ENCODE assay signal across 8 cellular contexts in the genomic region with DNA sequence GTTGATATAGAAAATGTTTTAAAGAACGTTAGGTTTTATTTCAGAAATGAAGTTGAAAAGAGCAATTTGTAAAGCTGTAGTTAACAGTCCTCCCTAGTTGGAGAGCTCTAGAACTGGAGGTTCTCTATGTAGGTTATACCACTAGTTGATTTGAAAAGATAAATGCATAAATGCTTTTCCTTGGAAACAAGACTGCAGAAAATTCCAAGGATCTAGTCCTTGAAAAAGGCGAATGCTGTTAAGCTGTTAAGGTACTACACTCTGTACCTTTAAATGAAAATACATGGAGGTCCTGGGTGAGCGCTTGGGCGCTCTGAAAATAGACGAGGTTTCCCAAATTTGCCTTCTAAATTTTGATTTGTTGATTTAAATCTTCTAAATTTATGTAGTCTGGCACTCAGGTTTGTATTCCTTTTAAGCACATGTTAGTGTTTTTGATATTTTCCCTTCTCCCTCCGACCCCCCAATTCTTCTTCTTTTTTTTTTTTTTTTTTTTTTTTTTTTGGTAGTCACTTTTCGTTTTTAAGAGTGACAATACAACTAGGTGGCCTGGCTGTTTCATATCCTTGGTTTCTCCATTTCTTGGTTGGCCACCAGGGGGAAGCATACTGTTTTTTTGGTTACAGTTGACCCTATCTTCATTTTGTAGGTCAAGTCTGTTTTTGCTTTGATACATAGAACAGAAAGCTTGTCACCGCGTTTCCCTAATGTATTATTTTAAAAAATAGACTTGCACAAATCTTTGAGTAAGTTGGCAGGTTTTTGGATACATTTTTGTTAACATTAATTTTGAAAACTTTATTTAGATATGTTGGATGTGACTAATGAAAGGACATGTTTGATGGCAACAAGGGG. TPM values are rescaled to one million over a fixed set of nuclear protein-coding genes. Genes with fewer than 3 reads are reported as not detected.
DNase-seq lines count a peak whose midpoint lies in the region; ATAC-seq, FAIRE-seq and TF ChIP-seq lines count a peak whose summit lies in the region.

No MANE protein-coding gene starts in this region.

- H3K27ac ChIP-seq in GM23338 (ENCODE audit: low read depth), result no peak overlapping the region
- no peak overlapping the region for H3K27ac ChIP-seq in GM12878 (ENCODE audit: control insufficient read depth, insufficient read depth)
- no peak overlapping the region for H3K27ac ChIP-seq in iPS-18a (ENCODE audit: low read length)

- TF ChIP-seq POLR2A in GM12878 (IDR thresholded peaks at IDR 0.05; ENCODE audit: low read depth, low read length), result no peak

- BruUV-seq in GM12878 (replicated peaks; lab: Mats Ljungman, UMichigan), result no TSS peak

- SMC1A ChIA-PET in GM12878 (lab: Charles Lee; ENCODE audit: uncharacterized antibody, unreplicated experiment), result interaction anchor here (1.2 to 2.2 kb wide), 5 partner anchors 9 to 131 kb away, joined by 3 to 15 read pairs (median 3); no protein-coding TSS in a partner anchor

- RAD21 ChIA-PET in GM12878 (lab: Charles Lee; ENCODE audit: unreplicated experiment), result interaction anchor here (0.6 to 1.2 kb wide), 5 partner anchors 118 to 445 kb away, joined by 3 to 5 read pairs (median 4); no protein-coding TSS in a partner anchor

- H2AFZ ChIP-seq in GM23338, result no peak overlapping the region; the same call in 1 of the 2 replicates
- H2AFZ ChIP-seq in GM12878 (ENCODE audit: control insufficient read depth, low read depth, low read length), result no peak overlapping the region

- peak; percentile 70 for TF ChIP-seq CTCF in GM23338 (conservative IDR thresholded peaks at IDR 0.05; ENCODE audit: low read depth in 2 of 2)
- peak; percentile 49 to 65 (median 53) for TF ChIP-seq CTCF in GM12878 (IDR thresholded peaks at IDR 0.05 in 2 of 3, conservative IDR thresholded peaks at IDR 0.05 in 1 of 3; ENCODE audit: control insufficient read depth in 2 of 3, extremely low read depth in 1 of 3, insufficient read depth in 1 of 3, low read depth in 3 of 3, low read length in 3 of 3)

- H3F3A ChIP-seq in GM23338 (replicated peaks; ENCODE audit: low read depth), result 0 out of 2 replicates have a peak, but pooled peaks cover 3% of the 10 kb centered on the region

- H3K36me3 ChIP-seq in GM23338 (ENCODE audit: insufficient read depth), result no peaks in the 10 kb centered on the region
- H3K36me3 ChIP-seq in GM12878 (ENCODE audit: control insufficient read depth in 2 of 2, insufficient read depth in 2 of 2, low read length in 1 of 2), result no peaks in the 10 kb centered on the region
- no peaks in the 10 kb centered on the region for H3K36me3 ChIP-seq in iPS-18a (ENCODE audit: control insufficient read depth, low read depth, low read length)
- no peaks in the 10 kb centered on the region for H3K36me3 ChIP-seq in skeletal muscle satellite cell (ENCODE audit: insufficient read depth, low read length)

- POLR2A ChIA-PET in GM12878 (lab: Charles Lee), result interaction anchor here (0.7 kb wide), 1 partner anchor 20 kb away, joined by 4 read pairs; no protein-coding TSS in a partner anchor

- H3K27me3 ChIP-seq in GM23338 (ENCODE audit: insufficient read depth) (peaks cover 57% of the 10 kb centered on the region), GM12878 (replicated peaks in 1 of 2; ENCODE audit: control insufficient read depth in 2 of 2, insufficient read depth in 2 of 2, low read length in 1 of 2) (peaks cover 8 to 11% of the 10 kb centered on the region in 2 experiments; a peak in 3 of 4 replicates), iPS-18a (ENCODE audit: control insufficient read depth, insufficient read depth, low read length) (peaks cover 52% of the 10 kb centered on the region), skeletal muscle satellite cell (ENCODE audit: control insufficient read depth, insufficient read depth, low read length) (no peaks in the 10 kb centered on the region)

- no peak for FAIRE-seq in GM12878 (lab: Jason Lieb, UNC)

- peaks cover 13% of the 10 kb centered on the region for H3K9me3 Mint-ChIP-seq in GM23338

- H3K27ac Mint-ChIP-seq in GM23338, result no peak overlapping the region

- DNase-seq in COLO668 (lab: John Stamatoyannopoulos, UW; ENCODE audit: unreplicated experiment) (peak; percentile 62), GM23338 (ENCODE audit: low spot score) (peak; percentile 86), NCI-H146 treated with DMSO at 0.1 percent for 48 hours (lab: John Stamatoyannopoulos, UW; ENCODE audit: unreplicated experiment) (peak; percentile 48), T-helper 2 cell (peak in 4 of 5 experiments; percentile 7 to 66 (median 40)), GM12878 (ENCODE audit: low read depth, low spot score) (peak; percentile 25)

- peak; percentile 28; the same call in 1 of the 2 replicates for TF ChIP-seq RAD21 in GM12878 (IDR thresholded peaks at IDR 0.05; ENCODE audit: insufficient read depth, low read depth, low read length)

- H3K79me2 ChIP-seq in GM23338 (replicated peaks; ENCODE audit: insufficient read depth) (no peaks in the 10 kb centered on the region), GM12878 (ENCODE audit: control insufficient read depth, insufficient read depth, low read length) (no peaks in the 10 kb centered on the region)

- H3K9me3 ChIP-seq in GM12878 (replicated peaks; ENCODE audit: control insufficient read depth, insufficient read depth, low read length) (no peaks in the 10 kb centered on the region; the same call in 2 of the 3 replicates), iPS-18a (ENCODE audit: control insufficient read depth, low read depth, low read length) (no peaks in the 10 kb centered on the region), skeletal muscle satellite cell (replicated peaks; ENCODE audit: low read length) (no peaks in the 10 kb centered on the region)

- H3K9me2 ChIP-seq in GM23338 (ENCODE audit: insufficient read depth), result no peaks in the 10 kb centered on the region

- peaks cover 21% of the 10 kb centered on the region for H3K4me1 Mint-ChIP-seq in GM23338

- H3K27me3 Mint-ChIP-seq in GM23338 (ENCODE audit: insufficient read depth, low read depth, poor library complexity), result peaks cover 47% of the 10 kb centered on the region

- in situ Hi-C loops in GM12878 (cut with MboI), result no loop called here

- CTCF ChIA-PET in GM12878 (lab: Yijun Ruan, JAX), result interaction anchor here (0.6 to 2.8 kb wide), 13 partner anchors 9 to 144 kb away, joined by 3 to 14 read pairs (median 3); no protein-coding TSS in a partner anchor

- H3K36me3 Mint-ChIP-seq in GM23338 (ENCODE audit: low read depth), result peaks cover 3% of the 10 kb centered on the region; the same call in 1 of the 3 replicates

- peak overlapping the region; percentile 76 for H3K4me2 ChIP-seq in GM23338
- H3K4me2 ChIP-seq in GM12878 (ENCODE audit: control insufficient read depth, insufficient read depth), result peak overlapping the region; percentile 98
- H3K4me2 ChIP-seq in skeletal muscle satellite cell (ENCODE audit: low read length), result peak overlapping the region; percentile 99

- peak overlapping the region; percentile 76 for H3K4me3 Mint-ChIP-seq in GM23338

- TF ChIP-seq EP300 in GM12878 (IDR thresholded peaks at IDR 0.05; ENCODE audit: borderline replicate concordance in 1 of 2, control insufficient read depth in 1 of 2, low read depth in 2 of 2, low read length in 2 of 2), result no peak

- peak overlapping the region; percentile 69 for H3K4me3 ChIP-seq in GM23338
- H3K4me3 ChIP-seq in GM12878, result 0 out of 2 replicates have a peak overlapping the region, but pooled peaks have one; percentile 68
- peak overlapping the region; percentile 52 for H3K4me3 ChIP-seq in iPS-18a (ENCODE audit: low read length)
- peak overlapping the region; percentile 77 for H3K4me3 ChIP-seq in skeletal muscle satellite cell (ENCODE audit: low read length)

- H4K20me1 ChIP-seq in GM23338 (replicated peaks; ENCODE audit: insufficient read depth) (0 out of 2 replicates have a peak, but pooled peaks cover 3% of the 10 kb centered on the region), GM12878 (ENCODE audit: control insufficient read depth, insufficient read depth) (no peaks in the 10 kb centered on the region)

- ATAC-seq in GM23338 (peak; percentile 21; the same call in 2 of the 3 replicates), GM12878 (peak; percentile 81), GM18868 (IDR thresholded peaks at IDR 0.05; ENCODE audit: unreplicated experiment) (no peak)

- 19% methylated on average over 8 of the region's 9 CpGs for WGBS in GM12878 (ENCODE audit: insufficient coverage, insufficient replicate concordance, low lambda C conversion rate, missing lambda C conversion rate)

- H3K4me1 ChIP-seq in GM23338 (ENCODE audit: insufficient read depth), result peaks cover 18% of the 10 kb centered on the region
- peaks cover 12% of the 10 kb centered on the region for H3K4me1 ChIP-seq in GM12878 (ENCODE audit: control insufficient read depth, insufficient read depth, low read length)
- peaks cover 10% of the 10 kb centered on the region for H3K4me1 ChIP-seq in iPS-18a (ENCODE audit: control insufficient read depth, low read depth, low read length)
- peaks cover 19% of the 10 kb centered on the region for H3K4me1 ChIP-seq in skeletal muscle satellite cell (ENCODE audit: control insufficient read depth, insufficient read depth, low read length)

- H3K9ac ChIP-seq in GM12878 (ENCODE audit: control insufficient read depth, insufficient read depth, low read length) (no peak overlapping the region), iPS-18a (ENCODE audit: low read length) (peak overlapping the region; percentile 6), skeletal muscle satellite cell (ENCODE audit: low read depth, low read length) (peak overlapping the region; percentile 75)

- intact Hi-C loops in GM12878 (cut with micrococcal nuclease; ENCODE audit: unreplicated experiment), result no loop called here

RNA-seq across cellular contexts. Expression of a gene that starts 2.7 kb away (rescaled TPM):
- 1.5 and 1.9 TPM in 2 replicates for total RNA-seq in GM23338 (2014; rRNA removed; shearing (Covaris generic))
- polyA plus RNA-seq in GM23338 (2016; fragmentation: Nextera tagmentation; extraction: Ambion mirVana), result 0.15 and 0.28 TPM in 2 replicates
- total RNA-seq in GM12878 (2013; cell fraction: nucleolus; rRNA removed), result 1.6 and 1.8 TPM in 2 replicates
- total RNA-seq in GM12878 (2014; rRNA removed), result 0.17 and 0.22 TPM in 2 replicates
- 0.09 and 0.18 TPM in 2 replicates for total RNA-seq in GM12878 (2014; rRNA removed; fragmentation: Illumina TruSeq; extraction: Trizol)
- 0.18 and 0.21 TPM in 2 replicates for total RNA-seq in GM12878 (2021)
- polyA plus RNA-seq in GM12878 (2011; ENCODE audit: low read depth), result 0.09 TPM
- 0.09 and 0.12 TPM in 2 replicates for polyA plus RNA-seq in GM12878 (2011; rRNA removed)
- polyA plus RNA-seq in GM12878 (2011; cell fraction: cytosol; rRNA removed), result 0.08 and 0.09 TPM in 2 replicates
- polyA plus RNA-seq in GM12878 (2011; cell fraction: nucleus; rRNA removed), result 0.16 and 0.28 TPM in 2 replicates
- polyA plus RNA-seq in GM12878 (2012), result 0.10 and 0.24 TPM in 2 replicates
- polyA plus RNA-seq in GM12878 (2014; fragmentation: Illumina TruSeq; extraction: Trizol), result 0.10 and 0.13 TPM in 2 replicates
- polyA plus RNA-seq in GM12878 (2014; fragmentation: Nextera tagmentation; extraction: Ambion mirVana), result under 1 TPM in 1 of 2 experiments, not detected in 1; under 0.01 TPM
- polyA plus RNA-seq in GM12878 (2014; rRNA removed), result 0.05 and 0.15 TPM in 2 replicates
- under 1 TPM in 1 of 2 experiments, not detected in 1; 0.11 TPM for polyA plus RNA-seq in GM12878 (2016; fragmentation: Nextera tagmentation; extraction: Ambion mirVana)
- polyA minus RNA-seq in GM12878 (2011; rRNA and poly(A)+ RNA removed), result 0.10 and 0.22 TPM in 2 replicates
- 0.10 TPM in 1 of 2 replicates, not detected in the other for polyA minus RNA-seq in GM12878 (2011; cell fraction: cytosol; rRNA and poly(A)+ RNA removed)
- polyA minus RNA-seq in GM12878 (2011; cell fraction: nucleus; rRNA and poly(A)+ RNA removed), result 0.19 and 0.24 TPM in 2 replicates
- total RNA-seq in skeletal muscle satellite cell (2012; rRNA removed), result 10.7 and 13.2 TPM in 2 replicates

RNA-seq across cellular contexts. Expression of a gene that starts 34.2 kb away (rescaled TPM):
- total RNA-seq in GM23338 (2014; rRNA removed; shearing (Covaris generic)), result 5.9 and 7.9 TPM in 2 replicates
- polyA plus RNA-seq in GM23338 (2016; fragmentation: Nextera tagmentation; extraction: Ambion mirVana), result 0.89 and 2.2 TPM in 2 replicates
- total RNA-seq in GM12878 (2013; cell fraction: nucleolus; rRNA removed), result 0.13 and 0.91 TPM in 2 replicates
- total RNA-seq in GM12878 (2014; rRNA removed), result 0.28 and 0.33 TPM in 2 replicates
- 0.09 TPM in 1 of 2 replicates, not detected in the other for total RNA-seq in GM12878 (2014; rRNA removed; fragmentation: Illumina TruSeq; extraction: Trizol)
- total RNA-seq in GM12878 (2021), result 0.11 and 0.56 TPM in 2 replicates
- 0.22 TPM for polyA plus RNA-seq in GM12878 (2011; ENCODE audit: low read depth)
- polyA plus RNA-seq in GM12878 (2011; rRNA removed), result not detected in 2 replicates
- 0.04 and 0.13 TPM in 2 replicates for polyA plus RNA-seq in GM12878 (2011; cell fraction: cytosol; rRNA removed)
- polyA plus RNA-seq in GM12878 (2011; cell fraction: nucleus; rRNA removed), result 0.13 and 0.38 TPM in 2 replicates
- 0.54 and 0.84 TPM in 2 replicates for polyA plus RNA-seq in GM12878 (2012)
- 0.15 TPM in 1 of 2 replicates, not detected in the other for polyA plus RNA-seq in GM12878 (2014; fragmentation: Illumina TruSeq; extraction: Trizol)
- polyA plus RNA-seq in GM12878 (2014; fragmentation: Nextera tagmentation; extraction: Ambion mirVana), result not detected
- polyA plus RNA-seq in GM12878 (2014; rRNA removed), result 0.06 and 0.22 TPM in 2 replicates
- not detected for polyA plus RNA-seq in GM12878 (2016; fragmentation: Nextera tagmentation; extraction: Ambion mirVana)
- 0.37 TPM in 1 of 2 replicates, not detected in the other for polyA minus RNA-seq in GM12878 (2011; rRNA and poly(A)+ RNA removed)
- not detected in 2 replicates for polyA minus RNA-seq in GM12878 (2011; cell fraction: cytosol; rRNA and poly(A)+ RNA removed)
- polyA minus RNA-seq in GM12878 (2011; cell fraction: nucleus; rRNA and poly(A)+ RNA removed), result not detected in 2 replicates
- not detected in 2 replicates for total RNA-seq in skeletal muscle satellite cell (2012; rRNA removed)

Comparison
In these comparisons a context has a peak if more than half of its experiments do, and no peak if none do; other contexts are left out.
1. DNase-seq: peak in every context shown above with its lines; median percentile 86 in GM23338; 62 in COLO668; 48 in NCI-H146 treated with DMSO at 0.1 percent for 48 hours; 40 in T-helper 2 cell; 25 in GM12878.